23 cellular contexts compared by ENCODE assay signal in genomic region chr17:75624714-75625345, GRCh38. TPM values are rescaled to one million over a fixed set of nuclear protein-coding genes. Genes with fewer than 3 reads are reported as not detected.
A peak's percentile ranks its signal among the peaks of the same experiment; 100 is the strongest.
DNase-seq lines count a peak whose midpoint lies in the region; ATAC-seq, FAIRE-seq and TF ChIP-seq lines count a peak whose summit lies in the region.
"Had no signal": no experiment of that assay in that cellular context is flagged by ENCODE, and none has a peak within 500 bp of the region (broad histone marks: within the 10 kb centered on the region; RNA-seq: fewer than 3 reads in every experiment).

No MANE protein-coding gene starts in this region.

- no peak overlapping the region for H2AK5ac ChIP-seq in H1 (ENCODE audit: low read depth, low read length)

- no peaks in the 10 kb centered on the region for H3K4me1 Mint-ChIP-seq in CD14-positive monocyte

- no peak for TF ChIP-seq CTCF in CD14-positive monocyte (IDR thresholded peaks at IDR 0.05)
- TF ChIP-seq CTCF in H1 (IDR thresholded peaks at IDR 0.05; ENCODE audit: control extremely low read depth in 1 of 3, insufficient read depth in 1 of 3, low read depth in 1 of 3, low read length in 3 of 3), result no peak

- no peak overlapping the region for H3K23ac ChIP-seq in H1 (ENCODE audit: insufficient read length)

- intact Hi-C loops in right cardiac atrium (cut with DNase I), result no loop called here
- intact Hi-C loops in left cardiac atrium (cut with DNase I), result no loop called here
- intact Hi-C loops in CD14-positive monocyte (cut with micrococcal nuclease), result no loop called here

- no peaks in the 10 kb centered on the region for H3K23me2 ChIP-seq in H1 (ENCODE audit: low read depth, low read length)

- no peak overlapping the region; the same call in 1 of the 2 replicates for H4K8ac ChIP-seq in H1 (ENCODE audit: extremely low read depth, insufficient read depth, low read length)

- no peak overlapping the region for H3K56ac ChIP-seq in H1 (replicated peaks; ENCODE audit: insufficient read length, low read depth, low read length)

- no peak overlapping the region; the same call in 1 of the 2 replicates for H3K18ac ChIP-seq in H1 (ENCODE audit: extremely low read depth, low read length)

- FAIRE-seq in H1 (lab: Jason Lieb, UNC) (no peak), urothelium cell line (lab: Jason Lieb, UNC) (peak; percentile 35)
- FAIRE-seq: A204.1, G401.6, GM12892 had no signal

- no peak overlapping the region for H2BK15ac ChIP-seq in H1 (ENCODE audit: low read length)

- H4K91ac ChIP-seq in H1 (replicated peaks; ENCODE audit: insufficient read length, low read length), result no peak overlapping the region

- no peak overlapping the region for H2AFZ ChIP-seq in H1 (ENCODE audit: low read length)

- H3K36me3 ChIP-seq in H1 (ENCODE audit: control insufficient read depth in 2 of 4, insufficient read depth in 4 of 4, low read length in 3 of 4), result no peaks in the 10 kb centered on the region

- no peak overlapping the region for H2BK120ac ChIP-seq in H1 (replicated peaks; ENCODE audit: low read depth, low read length)

- no peak overlapping the region for H3K4me3 Mint-ChIP-seq in CD14-positive monocyte
- H3K4me3 Mint-ChIP-seq: B cell; CD4-positive, CD25-positive, alpha-beta regulatory T cell; CD8-positive, alpha-beta T cell had no signal

- no peaks in the 10 kb centered on the region for H4K20me1 ChIP-seq in H1 (replicated peaks in 1 of 2; ENCODE audit: control insufficient read depth in 1 of 2, insufficient read depth in 2 of 2, low read length in 2 of 2)

- H3K9ac ChIP-seq in H1 (replicated peaks in 1 of 4; ENCODE audit: extremely low read depth in 1 of 4, low read depth in 3 of 4, low read length in 3 of 4), result no peak overlapping the region

- no peak overlapping the region for H3K4ac ChIP-seq in H1 (replicated peaks; ENCODE audit: insufficient read length, low read depth, low read length)

- 86% methylated on average over 23 of the region's 23 CpGs for WGBS in right cardiac atrium
- WGBS in H1 (ENCODE audit: extremely low coverage in 1 of 2, insufficient coverage in 1 of 2, insufficient read length in 1 of 2, insufficient replicate concordance in 2 of 2, low coverage in 1 of 2, low lambda C conversion rate in 2 of 2, missing lambda C conversion rate in 1 of 2), 2 experiments, result 84% methylated on average over 23 of the region's 23 CpGs; no CpG with 5 or more reads in 1 of the 2 experiments

- peaks cover 48 to 91% of the 10 kb centered on the region in 2 donors for H3K36me3 Mint-ChIP-seq in CD14-positive monocyte

- no peak overlapping the region for H2BK5ac ChIP-seq in H1 (ENCODE audit: low read depth, low read length)

- no peak for TF ChIP-seq EP300 in H1 (IDR thresholded peaks at IDR 0.05; ENCODE audit: borderline replicate concordance in 1 of 2, low read depth in 2 of 2, low read length in 2 of 2)

- no peaks in the 10 kb centered on the region for H3K79me1 ChIP-seq in H1 (ENCODE audit: low read depth, low read length)

- ATAC-seq in right cardiac atrium (no peak), left cardiac atrium (no peak), HG03039 (IDR thresholded peaks at IDR 0.05; ENCODE audit: unreplicated experiment) (no peak)
- ATAC-seq: CD8-positive, alpha-beta T cell had no signal

- no peak overlapping the region for H4K5ac ChIP-seq in H1 (ENCODE audit: insufficient read length, low read depth, low read length)

- POLR2A ChIA-PET in H1 (lab: Charles Lee; ENCODE audit: partially characterized antibody), result interaction anchor here (0.8 to 2.7 kb wide), 9 partner anchors 8 to 155 kb away, joined by 3 to 10 read pairs (median 5); partner anchors contain the start of gene SMIM5

- H3K9me3 ChIP-seq in right cardiac atrium (ENCODE audit: control insufficient read depth, low read length) (no peaks in the 10 kb centered on the region), H1 (ENCODE audit: insufficient read depth in 2 of 2, low read depth in 1 of 2, low read length in 1 of 2) (no peaks in the 10 kb centered on the region)
- H3K9me3 ChIP-seq: Caco-2 had no signal

- no peak overlapping the region for H3K14ac ChIP-seq in H1 (ENCODE audit: insufficient read length)

- TF ChIP-seq RAD21 in H1 (IDR thresholded peaks at IDR 0.05 in 1 of 2, conservative IDR thresholded peaks at IDR 0.05 in 1 of 2; ENCODE audit: low read depth in 2 of 2, low read length in 2 of 2), result no peak

- H3K27ac ChIP-seq in right cardiac atrium (ENCODE audit: low read length) (no peak overlapping the region), H1 (ENCODE audit: low read depth, low read length) (no peak overlapping the region)
- H3K27ac ChIP-seq: 22Rv1 had no signal

- no peak overlapping the region for H2BK20ac ChIP-seq in H1 (ENCODE audit: low read length)

- H3K27me3 Mint-ChIP-seq in CD14-positive monocyte (ENCODE audit: low read depth in 3 of 3), result peaks cover 0 to 4% (median 3%) of the 10 kb centered on the region in 3 donors
- H3K27me3 Mint-ChIP-seq: B cell had no signal

- peak in 2 of 3 donors; percentile 43 to 49 for DNase-seq in right cardiac atrium
- no peak for DNase-seq in left cardiac atrium
- peak; percentile 39 for DNase-seq in CD14-positive monocyte (ENCODE audit: low spot score)
- DNase-seq in H1 (ENCODE audit: low read depth in 1 of 2, low spot score in 2 of 2), result no peak
- DNase-seq in urothelium cell line (ENCODE audit: low spot score), result no peak
- DNase-seq in ureter (ENCODE audit: low spot score), result no peak
- no peak for DNase-seq in activated CD4-positive, CD25-positive, alpha-beta regulatory T cell treated with anti-CD3 and anti-CD28 coated beads, Interleukin-2, amount 50 U/mL, for 72 hours
- DNase-seq: C1 segment of cervical spinal cord; Caco-2; CD4-positive, CD25-positive, alpha-beta regulatory T cell; CD8-positive, alpha-beta T cell; DMS153; DND-41; GOT3; H7; HCEC 1CT had no signal

- H3K9me3 Mint-ChIP-seq in CD14-positive monocyte, result peaks cover 0 to 2% (median 0%) of the 10 kb centered on the region in 7 donors
- H3K9me3 Mint-ChIP-seq: CD8-positive, alpha-beta T cell had no signal

- peak overlapping the region; percentile 68; the same call in 1 of the 2 replicates for H2BK12ac ChIP-seq in H1 (ENCODE audit: low read depth, low read length)

- TF ChIP-seq POLR2A in H1 (IDR thresholded peaks at IDR 0.05; ENCODE audit: control extremely low read depth in 1 of 2, low read depth in 2 of 2, low read length in 2 of 2), result 0 out of 3 replicates have a peak, but pooled peaks of 1 of the 2 experiments have one; percentile 31

- H3K27ac Mint-ChIP-seq in CD14-positive monocyte, result peak overlapping the region in 1 of 7 donors; percentile 19
- H3K27ac Mint-ChIP-seq: B cell; CD4-positive, CD25-positive, alpha-beta regulatory T cell; CD8-positive, alpha-beta T cell had no signal

- CTCF ChIA-PET in H1 (lab: Charles Lee; ENCODE audit: partially characterized antibody), result interaction anchor here (0.8 to 59.2 kb wide), 26 partner anchors 6 to 394 kb away, joined by 3 to 2200 read pairs (median 5); partner anchors contain the start of genes RECQL5, SAP30BP and SMIM5

- H3K27me3 ChIP-seq in right cardiac atrium (ENCODE audit: control insufficient read depth, insufficient read depth) (no peaks in the 10 kb centered on the region), H1 (replicated peaks in 1 of 4; ENCODE audit: control insufficient read depth in 3 of 4, extremely low read depth in 1 of 4, insufficient read depth in 3 of 4, low read length in 3 of 4) (no peaks in the 10 kb centered on the region; a peak in 2 of 7 replicates)

- H3K79me2 ChIP-seq in H1 (ENCODE audit: control insufficient read depth in 1 of 2, insufficient read depth in 2 of 2, low read length in 2 of 2), result no peaks in the 10 kb centered on the region

- H3K4me2 ChIP-seq in H1 (ENCODE audit: insufficient read depth in 1 of 2, low read depth in 2 of 2, low read length in 2 of 2), result no peak overlapping the region

- H3K4me3 ChIP-seq in right cardiac atrium (ENCODE audit: low read length) (no peak overlapping the region), H1 (ENCODE audit: extremely low read depth in 1 of 4, insufficient read depth in 2 of 4, low read depth in 3 of 4, low read length in 4 of 4) (no peak overlapping the region)

- no peaks in the 10 kb centered on the region for H3K4me1 ChIP-seq in right cardiac atrium (ENCODE audit: control insufficient read depth, insufficient read depth, low read length)
- peaks cover 0 to under 1% (median under 1%) of the 10 kb centered on the region in 4 experiments; a peak in 4 of 7 replicates for H3K4me1 ChIP-seq in H1 (replicated peaks in 1 of 4; ENCODE audit: control insufficient read depth in 3 of 4, insufficient read depth in 4 of 4, low read length in 3 of 4)

RNA-seq across cellular contexts. Expression of gene SMIM5, which starts 8.4 kb away (rescaled TPM):
- 10 to 100 TPM in 2 of 4 donors, 1 to 10 TPM in 2; 6.9 to 12.2 (median 9.6) TPM for total RNA-seq in right cardiac atrium
- 13.5 TPM for polyA plus RNA-seq in right cardiac atrium
- 10 to 100 TPM in 1 of 2 donors, 1 to 10 TPM in 1; 8.6 to 11.4 TPM for total RNA-seq in left cardiac atrium
- polyA plus RNA-seq in CD14-positive monocyte, result under 1 TPM; 0.15 to 0.43 TPM
- total RNA-seq in H1 (2021; fragmentation: NEBNext Ultra II Directional; extraction: Animal tissue kit (Norgen Biotek cat#: 25700)), result not detected in 2 replicates
- polyA plus RNA-seq in H1 (2011; rRNA removed), result not detected in 2 replicates
- not detected for polyA plus RNA-seq in H1 (2011; cell fraction: cytosol; rRNA removed)
- polyA plus RNA-seq in H1 (2011; cell fraction: nucleus; rRNA removed), result 0.14 TPM
- polyA plus RNA-seq in H1 (2012, experiment 1 of 2), result 0.07 to 0.79 TPM (median 0.30 TPM) in 4 replicates
- polyA plus RNA-seq in H1 (2012, experiment 2 of 2), result 0.08 TPM
- polyA plus RNA-seq in H1 (2013, experiment 1 of 2), result not detected
- polyA plus RNA-seq in H1 (2013, experiment 2 of 2), result not detected
- polyA minus RNA-seq in H1 (2011; rRNA and poly(A)+ RNA removed), result not detected in 2 replicates
- polyA minus RNA-seq in H1 (2011; cell fraction: cytosol; rRNA and poly(A)+ RNA removed), result not detected
- polyA minus RNA-seq in H1 (2011; cell fraction: nucleus; rRNA and poly(A)+ RNA removed), result not detected
- total RNA-seq in ureter, result 9.5 TPM
- total RNA-seq: H7 had no signal
- polyA plus RNA-seq: AG04450 had no signal

RNA-seq across cellular contexts. Expression of gene MYO15B, which starts 37.2 kb away (rescaled TPM):
- total RNA-seq in right cardiac atrium, result 100 to 1,000 TPM in 1 of 4 donors, 10 to 100 TPM in 3; 75.8 to 131 (median 93.4) TPM
- polyA plus RNA-seq in right cardiac atrium, result 70.9 TPM
- total RNA-seq in left cardiac atrium, result 10 to 100 TPM; 61.5 to 88.4 TPM
- under 1 TPM; 0.17 to 0.62 TPM for polyA plus RNA-seq in CD14-positive monocyte
- total RNA-seq in H1 (2021; fragmentation: NEBNext Ultra II Directional; extraction: Animal tissue kit (Norgen Biotek cat#: 25700)), result 11.2 and 13.8 TPM in 2 replicates
- 7.1 and 15.1 TPM in 2 replicates for polyA plus RNA-seq in H1 (2011; rRNA removed)
- polyA plus RNA-seq in H1 (2011; cell fraction: cytosol; rRNA removed), result 12.4 TPM
- 107 TPM for polyA plus RNA-seq in H1 (2011; cell fraction: nucleus; rRNA removed)
- polyA plus RNA-seq in H1 (2012, experiment 1 of 2), result 9.4 to 17.6 TPM (median 14.5 TPM) in 4 replicates
- polyA plus RNA-seq in H1 (2012, experiment 2 of 2), result 5.4 TPM
- 5.8 TPM for polyA plus RNA-seq in H1 (2013, experiment 1 of 2)
- polyA plus RNA-seq in H1 (2013, experiment 2 of 2), result 4.9 TPM
- 4.1 and 7.9 TPM in 2 replicates for polyA minus RNA-seq in H1 (2011; rRNA and poly(A)+ RNA removed)
- 12.5 TPM for polyA minus RNA-seq in H1 (2011; cell fraction: cytosol; rRNA and poly(A)+ RNA removed)
- polyA minus RNA-seq in H1 (2011; cell fraction: nucleus; rRNA and poly(A)+ RNA removed), result 40.4 TPM
- total RNA-seq in ureter, result 267 TPM

RNA-seq across cellular contexts. Expression of gene RECQL5, which starts 42.1 kb away (rescaled TPM):
- total RNA-seq in right cardiac atrium (10 to 100 TPM in 3 of 4 donors, 1 to 10 TPM in 1; 7.9 to 19.9 (median 14.8) TPM), left cardiac atrium (10 to 100 TPM; 11.3 to 15.5 TPM), ureter (91.1 TPM)
- polyA plus RNA-seq in right cardiac atrium (13.5 TPM), CD14-positive monocyte (1 to 10 TPM; 3.1 to 4.4 TPM), H1 (2011; rRNA removed) (15.1 and 34.9 TPM in 2 replicates)
- total RNA-seq in H1 (2021; fragmentation: NEBNext Ultra II Directional; extraction: Animal tissue kit (Norgen Biotek cat#: 25700)), result 40.7 and 41.1 TPM in 2 replicates
- 32.7 TPM for polyA plus RNA-seq in H1 (2011; cell fraction: cytosol; rRNA removed)
- polyA plus RNA-seq in H1 (2011; cell fraction: nucleus; rRNA removed), result 166 TPM
- polyA plus RNA-seq in H1 (2012, experiment 1 of 2), result 29.1 to 42.9 TPM (median 40.6 TPM) in 4 replicates
- 39.8 TPM for polyA plus RNA-seq in H1 (2012, experiment 2 of 2)
- polyA plus RNA-seq in H1 (2013, experiment 1 of 2), result 27.4 TPM
- 25.6 TPM for polyA plus RNA-seq in H1 (2013, experiment 2 of 2)
- 34.6 and 39.9 TPM in 2 replicates for polyA minus RNA-seq in H1 (2011; rRNA and poly(A)+ RNA removed)
- polyA minus RNA-seq in H1 (2011; cell fraction: cytosol; rRNA and poly(A)+ RNA removed), result 35.7 TPM
- 79.5 TPM for polyA minus RNA-seq in H1 (2011; cell fraction: nucleus; rRNA and poly(A)+ RNA removed)

RNA-seq across cellular contexts. Expression of gene SAP30BP, which starts 42.3 kb away (rescaled TPM):
- 10 to 100 TPM; 51.0 to 66.5 (median 56.3) TPM for total RNA-seq in right cardiac atrium
- 58.5 TPM for polyA plus RNA-seq in right cardiac atrium
- total RNA-seq in left cardiac atrium, result 10 to 100 TPM; 47.2 to 59.6 TPM
- polyA plus RNA-seq in CD14-positive monocyte, result 10 to 100 TPM; 43.8 to 61.6 TPM
- total RNA-seq in H1 (2021; fragmentation: NEBNext Ultra II Directional; extraction: Animal tissue kit (Norgen Biotek cat#: 25700)), result 79.9 and 81.5 TPM in 2 replicates
- polyA plus RNA-seq in H1 (2011; rRNA removed), result 63.3 and 82.1 TPM in 2 replicates
- polyA plus RNA-seq in H1 (2011; cell fraction: cytosol; rRNA removed), result 88.6 TPM
- polyA plus RNA-seq in H1 (2011; cell fraction: nucleus; rRNA removed), result 167 TPM
- 60.3 to 81.1 TPM (median 73.3 TPM) in 4 replicates for polyA plus RNA-seq in H1 (2012, experiment 1 of 2)
- polyA plus RNA-seq in H1 (2012, experiment 2 of 2), result 72.8 TPM
- polyA plus RNA-seq in H1 (2013, experiment 1 of 2), result 55.3 TPM
- polyA plus RNA-seq in H1 (2013, experiment 2 of 2), result 51.7 TPM
- 44.8 and 47.0 TPM in 2 replicates for polyA minus RNA-seq in H1 (2011; rRNA and poly(A)+ RNA removed)
- polyA minus RNA-seq in H1 (2011; cell fraction: cytosol; rRNA and poly(A)+ RNA removed), result 35.2 TPM
- polyA minus RNA-seq in H1 (2011; cell fraction: nucleus; rRNA and poly(A)+ RNA removed), result 50.9 TPM
- total RNA-seq in ureter, result 106 TPM

Comparison
In these comparisons a context has a peak if more than half of its experiments do, and no peak if none do; other contexts are left out.
1. DNase-seq: peak in right cardiac atrium (2 of 3) and CD14-positive monocyte (single experiment); none in left cardiac atrium (single experiment), H1 (0 of 2), urothelium cell line (single experiment), ureter (single experiment) and activated CD4-positive, CD25-positive, alpha-beta regulatory T cell treated with anti-CD3 and anti-CD28 coated beads, Interleukin-2, amount 50 U/mL, for 72 hours (single experiment).